In the genomic region with DNA sequence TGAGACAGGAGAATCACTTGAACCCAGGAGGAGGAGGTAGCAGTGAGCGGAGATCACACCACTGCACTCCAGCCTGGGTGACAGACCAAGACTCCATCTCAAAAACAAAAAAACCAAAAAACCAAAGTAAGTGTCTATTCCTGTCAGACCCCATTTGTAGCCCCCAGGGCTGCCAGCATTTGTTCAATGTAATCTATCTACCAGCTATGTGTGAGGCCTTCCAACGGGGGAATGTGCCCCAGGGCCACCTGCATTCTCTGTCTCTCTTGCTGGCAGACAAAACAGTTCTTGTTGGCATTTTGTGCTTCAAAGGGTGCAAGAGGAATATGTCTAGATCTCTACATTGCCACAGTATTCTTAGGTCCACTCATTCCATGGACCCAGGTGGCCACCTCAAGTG, we compare ENCODE assay signal across 9 cellular contexts. TPM values are rescaled to one million over a fixed set of nuclear protein-coding genes. Genes with fewer than 3 reads are reported as not detected.
"Had no signal": no experiment of that assay in that cellular context is flagged by ENCODE, and none has a peak within 500 bp of the region (broad histone marks: within the 10 kb centered on the region; RNA-seq: fewer than 3 reads in every experiment).

No MANE protein-coding gene starts in this region.

- H3K4me3 Mint-ChIP-seq: IgD-negative memory B cell had no signal

- FAIRE-seq: HepG2, HTR-8/SVneo, K562 had no signal

- H3K4me2 ChIP-seq: KMS-11 had no signal

- H3K4me1 Mint-ChIP-seq: IgD-negative memory B cell had no signal

- DNase-seq: KBM-7, KG1 had no signal

- H3K4me3 ChIP-seq: K562 had no signal

- H3K27ac Mint-ChIP-seq: IgD-negative memory B cell had no signal

- H3K9ac ChIP-seq: KMS-11 had no signal

- ATAC-seq: HepG2, K562 had no signal

- H3K27ac ChIP-seq: HL-60, KMS-11 had no signal

- H3K27me3 Mint-ChIP-seq: IgD-negative memory B cell had no signal

- H3K36me3 Mint-ChIP-seq: IgD-negative memory B cell had no signal

RNA-seq across cellular contexts. Expression of a gene that starts 34.1 kb away (rescaled TPM):
- total RNA-seq: HT1080 had no signal
